Comparison of ENCODE assay signal across 1 cellular context in genomic region chr19:3285647-3286176, GRCh38.
TF ChIP-seq lines count a peak whose summit lies in the region.

No MANE protein-coding gene starts in this region.

TF ChIP-seq in HepG2, 621 proteins besides CTCF, POLR2A, EP300 and RAD21 (continued from another document):
- TF ChIP-seq KIAA2018 (CRISPR knock-in tag; IDR thresholded peaks at IDR 0.05; ENCODE audit: borderline replicate concordance) (no peak), ONECUT2 (CRISPR knock-in tag; IDR thresholded peaks at IDR 0.05) (no peak), ZFP90 (CRISPR knock-in tag; IDR thresholded peaks at IDR 0.05; ENCODE audit: borderline replicate concordance) (no peak), ZNF18 (CRISPR knock-in tag; IDR thresholded peaks at IDR 0.05; ENCODE audit: insufficient replicate concordance) (no peak), CBX1 (IDR thresholded peaks at IDR 0.05; ENCODE audit: low read depth) (no peak), SP5 (CRISPR knock-in tag; IDR thresholded peaks at IDR 0.05; ENCODE audit: borderline replicate concordance, low read depth) (peak; percentile 13; the same call in 1 of the 2 replicates), YEATS4 (CRISPR knock-in tag; IDR thresholded peaks at IDR 0.05; ENCODE audit: borderline replicate concordance) (peak; percentile 44; the same call in 1 of the 2 replicates), ZNF747 (CRISPR knock-in tag; IDR thresholded peaks at IDR 0.05; ENCODE audit: borderline replicate concordance) (peak; percentile 45; the same call in 1 of the 2 replicates), ZNF562 (CRISPR knock-in tag; IDR thresholded peaks at IDR 0.05; ENCODE audit: borderline replicate concordance) (no peak), HDAC1 (CRISPR knock-in tag; IDR thresholded peaks at IDR 0.05) (peak; percentile 50; the same call in 1 of the 2 replicates), MNT (IDR thresholded peaks at IDR 0.05) (0 out of 2 replicates have a peak, but pooled peaks have one; percentile 24), MXI1 (IDR thresholded peaks at IDR 0.05; ENCODE audit: borderline replicate concordance, low read depth, low read length) (peak; percentile 86; the same call in 2 of the 3 replicates), ZKSCAN5 (CRISPR knock-in tag; IDR thresholded peaks at IDR 0.05) (no peak)
